In the genomic region with DNA sequence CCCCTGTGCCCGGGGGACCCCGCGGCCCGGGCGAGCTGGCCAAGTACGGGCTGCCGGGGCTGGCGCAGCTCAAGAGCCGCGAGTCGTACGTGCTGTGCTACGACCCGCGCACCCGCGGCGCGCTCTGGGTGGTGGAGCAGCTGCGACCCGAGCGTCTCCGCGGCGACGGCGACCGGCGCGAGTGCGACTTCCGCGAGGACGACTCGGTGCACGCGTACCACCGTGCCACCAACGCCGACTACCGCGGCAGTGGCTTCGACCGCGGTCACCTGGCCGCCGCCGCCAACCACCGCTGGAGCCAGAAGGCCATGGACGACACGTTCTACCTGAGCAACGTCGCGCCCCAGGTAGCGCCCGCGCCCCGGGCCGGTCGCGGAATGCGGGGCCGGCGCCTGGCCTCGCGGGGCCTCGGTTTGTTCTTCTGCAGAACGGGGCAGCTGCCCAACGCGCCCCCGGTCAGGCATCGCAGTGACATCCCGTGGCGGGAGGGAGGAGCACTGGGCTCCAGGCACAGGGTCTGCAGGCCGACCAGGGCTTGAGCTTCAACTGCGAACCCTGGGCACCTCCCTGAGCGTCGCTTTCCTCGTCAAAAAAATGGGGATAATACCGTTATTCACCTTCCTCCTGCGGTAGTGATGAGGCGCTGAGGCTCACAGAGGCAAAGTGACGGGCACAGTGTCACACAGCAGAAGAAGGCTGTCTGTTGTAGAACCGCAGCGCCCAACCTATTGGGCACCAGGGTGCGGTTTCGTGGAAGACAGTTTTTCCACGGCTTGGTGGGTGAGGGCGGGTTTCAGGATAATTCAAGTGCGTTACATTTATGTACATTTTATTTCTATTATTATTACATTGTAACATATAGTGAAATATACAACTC, we compare ENCODE assay signal across 1 cellular context.
TF ChIP-seq lines count a peak whose summit lies in the region.

No MANE protein-coding gene starts in this region.

TF ChIP-seq in HepG2, 621 proteins besides CTCF, POLR2A, EP300 and RAD21 (continued from another document):
- TF ChIP-seq, protein P1, sequence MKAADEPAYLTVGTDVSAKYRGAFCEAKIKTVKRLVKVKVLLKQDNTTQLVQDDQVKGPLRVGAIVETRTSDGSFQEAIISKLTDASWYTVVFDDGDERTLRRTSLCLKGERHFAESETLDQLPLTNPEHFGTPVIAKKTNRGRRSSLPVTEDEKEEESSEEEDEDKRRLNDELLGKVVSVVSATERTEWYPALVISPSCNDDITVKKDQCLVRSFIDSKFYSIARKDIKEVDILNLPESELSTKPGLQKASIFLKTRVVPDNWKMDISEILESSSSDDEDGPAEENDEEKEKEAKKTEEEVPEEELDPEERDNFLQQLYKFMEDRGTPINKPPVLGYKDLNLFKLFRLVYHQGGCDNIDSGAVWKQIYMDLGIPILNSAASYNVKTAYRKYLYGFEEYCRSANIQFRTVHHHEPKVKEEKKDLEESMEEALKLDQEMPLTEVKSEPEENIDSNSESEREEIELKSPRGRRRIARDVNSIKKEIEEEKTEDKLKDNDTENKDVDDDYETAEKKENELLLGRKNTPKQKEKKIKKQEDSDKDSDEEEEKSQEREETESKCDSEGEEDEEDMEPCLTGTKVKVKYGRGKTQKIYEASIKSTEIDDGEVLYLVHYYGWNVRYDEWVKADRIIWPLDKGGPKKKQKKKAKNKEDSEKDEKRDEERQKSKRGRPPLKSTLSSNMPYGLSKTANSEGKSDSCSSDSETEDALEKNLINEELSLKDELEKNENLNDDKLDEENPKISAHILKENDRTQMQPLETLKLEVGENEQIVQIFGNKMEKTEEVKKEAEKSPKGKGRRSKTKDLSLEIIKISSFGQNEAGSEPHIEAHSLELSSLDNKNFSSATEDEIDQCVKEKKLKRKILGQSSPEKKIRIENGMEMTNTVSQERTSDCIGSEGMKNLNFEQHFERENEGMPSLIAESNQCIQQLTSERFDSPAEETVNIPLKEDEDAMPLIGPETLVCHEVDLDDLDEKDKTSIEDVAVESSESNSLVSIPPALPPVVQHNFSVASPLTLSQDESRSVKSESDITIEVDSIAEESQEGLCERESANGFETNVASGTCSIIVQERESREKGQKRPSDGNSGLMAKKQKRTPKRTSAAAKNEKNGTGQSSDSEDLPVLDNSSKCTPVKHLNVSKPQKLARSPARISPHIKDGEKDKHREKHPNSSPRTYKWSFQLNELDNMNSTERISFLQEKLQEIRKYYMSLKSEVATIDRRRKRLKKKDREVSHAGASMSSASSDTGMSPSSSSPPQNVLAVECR (CRISPR knock-in tag; IDR thresholded peaks at IDR 0.05; ENCODE audit: borderline replicate concordance) = 0 out of 2 replicates have a peak, but pooled peaks have one; percentile 31
- no peak for TF ChIP-seq SOX6 (IDR thresholded peaks at IDR 0.05)
- peak; percentile 16; the same call in 1 of the 2 replicates for TF ChIP-seq SOX6 (CRISPR knock-in tag; IDR thresholded peaks at IDR 0.05)
- 0 out of 2 replicates have a peak, but pooled peaks have one; percentile 67 for TF ChIP-seq ETV6 (CRISPR knock-in tag; conservative IDR thresholded peaks at IDR 0.05)
- TF ChIP-seq ZFP62 (CRISPR knock-in tag; IDR thresholded peaks at IDR 0.05) = no peak
- TF ChIP-seq, protein P2, sequence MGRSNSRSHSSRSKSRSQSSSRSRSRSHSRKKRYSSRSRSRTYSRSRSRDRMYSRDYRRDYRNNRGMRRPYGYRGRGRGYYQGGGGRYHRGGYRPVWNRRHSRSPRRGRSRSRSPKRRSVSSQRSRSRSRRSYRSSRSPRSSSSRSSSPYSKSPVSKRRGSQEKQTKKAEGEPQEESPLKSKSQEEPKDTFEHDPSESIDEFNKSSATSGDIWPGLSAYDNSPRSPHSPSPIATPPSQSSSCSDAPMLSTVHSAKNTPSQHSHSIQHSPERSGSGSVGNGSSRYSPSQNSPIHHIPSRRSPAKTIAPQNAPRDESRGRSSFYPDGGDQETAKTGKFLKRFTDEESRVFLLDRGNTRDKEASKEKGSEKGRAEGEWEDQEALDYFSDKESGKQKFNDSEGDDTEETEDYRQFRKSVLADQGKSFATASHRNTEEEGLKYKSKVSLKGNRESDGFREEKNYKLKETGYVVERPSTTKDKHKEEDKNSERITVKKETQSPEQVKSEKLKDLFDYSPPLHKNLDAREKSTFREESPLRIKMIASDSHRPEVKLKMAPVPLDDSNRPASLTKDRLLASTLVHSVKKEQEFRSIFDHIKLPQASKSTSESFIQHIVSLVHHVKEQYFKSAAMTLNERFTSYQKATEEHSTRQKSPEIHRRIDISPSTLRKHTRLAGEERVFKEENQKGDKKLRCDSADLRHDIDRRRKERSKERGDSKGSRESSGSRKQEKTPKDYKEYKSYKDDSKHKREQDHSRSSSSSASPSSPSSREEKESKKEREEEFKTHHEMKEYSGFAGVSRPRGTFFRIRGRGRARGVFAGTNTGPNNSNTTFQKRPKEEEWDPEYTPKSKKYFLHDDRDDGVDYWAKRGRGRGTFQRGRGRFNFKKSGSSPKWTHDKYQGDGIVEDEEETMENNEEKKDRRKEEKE (IDR thresholded peaks at IDR 0.05) = no peak
- 0 out of 2 replicates have a peak, but pooled peaks have one; percentile 16 for TF ChIP-seq RXRB (CRISPR knock-in tag; IDR thresholded peaks at IDR 0.05; ENCODE audit: borderline replicate concordance)
- peak; percentile 59; the same call in 1 of the 2 replicates for TF ChIP-seq ZNF160 (CRISPR knock-in tag; IDR thresholded peaks at IDR 0.05)
- TF ChIP-seq ZNF382 (CRISPR knock-in tag; IDR thresholded peaks at IDR 0.05; ENCODE audit: borderline replicate concordance) = no peak
- no peak for TF ChIP-seq RAD51 (IDR thresholded peaks at IDR 0.05; ENCODE audit: borderline replicate concordance)
- 0 out of 2 replicates have a peak, but pooled peaks have one; percentile 38 for TF ChIP-seq ESRRA (CRISPR knock-in tag; IDR thresholded peaks at IDR 0.05; ENCODE audit: low read depth)
- TF ChIP-seq, protein P3, sequence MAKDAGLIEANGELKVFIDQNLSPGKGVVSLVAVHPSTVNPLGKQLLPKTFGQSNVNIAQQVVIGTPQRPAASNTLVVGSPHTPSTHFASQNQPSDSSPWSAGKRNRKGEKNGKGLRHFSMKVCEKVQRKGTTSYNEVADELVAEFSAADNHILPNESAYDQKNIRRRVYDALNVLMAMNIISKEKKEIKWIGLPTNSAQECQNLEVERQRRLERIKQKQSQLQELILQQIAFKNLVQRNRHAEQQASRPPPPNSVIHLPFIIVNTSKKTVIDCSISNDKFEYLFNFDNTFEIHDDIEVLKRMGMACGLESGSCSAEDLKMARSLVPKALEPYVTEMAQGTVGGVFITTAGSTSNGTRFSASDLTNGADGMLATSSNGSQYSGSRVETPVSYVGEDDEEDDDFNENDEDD (CRISPR knock-in tag; IDR thresholded peaks at IDR 0.05; ENCODE audit: borderline replicate concordance) = 0 out of 2 replicates have a peak, but pooled peaks have one; percentile 38
- TF ChIP-seq, protein P4, sequence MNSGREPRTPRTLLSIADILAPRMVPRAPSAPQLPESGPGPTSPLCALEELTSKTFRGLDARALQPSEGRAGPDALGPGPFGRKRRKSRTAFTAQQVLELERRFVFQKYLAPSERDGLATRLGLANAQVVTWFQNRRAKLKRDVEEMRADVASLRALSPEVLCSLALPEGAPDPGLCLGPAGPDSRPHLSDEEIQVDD (CRISPR knock-in tag; IDR thresholded peaks at IDR 0.05; ENCODE audit: borderline replicate concordance) = peak; percentile 86; the same call in 1 of the 2 replicates
- TF ChIP-seq ZNF546 (CRISPR knock-in tag; conservative IDR thresholded peaks at IDR 0.05) = 0 out of 2 replicates have a peak, but pooled peaks have one; percentile 41
